12 cellular contexts compared by ENCODE assay signal in genomic region chr3:169968224-169968623, GRCh38. TPM values are rescaled to one million over a fixed set of nuclear protein-coding genes. Genes with fewer than 3 reads are reported as not detected.
DNase-seq lines count a peak whose midpoint lies in the region; TF ChIP-seq lines count a peak whose summit lies in the region.
"Had no signal": no experiment of that assay in that cellular context is flagged by ENCODE, and none has a peak within 500 bp of the region (broad histone marks: within the 10 kb centered on the region; RNA-seq: fewer than 3 reads in every experiment).

No MANE protein-coding gene starts in this region.

- intact Hi-C loops in breast epithelium (cut with DNase I; ENCODE audit: low total_unique reads) = no loop called here

- H3K36me3 ChIP-seq in breast epithelium = no peaks in the 10 kb centered on the region
- no peaks in the 10 kb centered on the region for H3K36me3 ChIP-seq in mucosa of stomach (ENCODE audit: control insufficient read depth, insufficient read depth, low read length)

- H3K4me3 ChIP-seq in AG04450 (ENCODE audit: low read depth, low read length) = peak overlapping the region; percentile 92
- H3K4me3 ChIP-seq in HL-60 (replicated peaks; ENCODE audit: insufficient read depth, low read length) = peak overlapping the region; percentile 89
- H3K4me3 ChIP-seq in breast epithelium = peak overlapping the region; percentile 79 to 96 (median 93)
- no peak overlapping the region for H3K4me3 ChIP-seq in mucosa of stomach (ENCODE audit: low read length)

- H3K27me3 ChIP-seq in AG04450 (ENCODE audit: control insufficient read depth, insufficient read depth, low read length) (peaks cover 2% of the 10 kb centered on the region), HL-60 (ENCODE audit: insufficient read depth, poor library complexity, severe bottlenecking) (no peaks in the 10 kb centered on the region), breast epithelium (no peaks in the 10 kb centered on the region), mucosa of stomach (ENCODE audit: control insufficient read depth, insufficient read depth, low read length) (no peaks in the 10 kb centered on the region)
- H3K27me3 ChIP-seq: body of pancreas, tibial artery had no signal

- TF ChIP-seq CTCF in AG04450 (IDR thresholded peaks at IDR 0.05; ENCODE audit: low read depth, low read length) = no peak
- no peak for TF ChIP-seq CTCF in HL-60 (IDR thresholded peaks at IDR 0.05; ENCODE audit: insufficient read depth, low read length)
- no peak for TF ChIP-seq CTCF in breast epithelium (IDR thresholded peaks at IDR 0.05)

- H3K4me1 ChIP-seq in breast epithelium (peaks cover 0 to 5% of the 10 kb centered on the region in 2 donors), mucosa of stomach (ENCODE audit: control insufficient read depth, insufficient read depth, low read length) (peaks cover 18% of the 10 kb centered on the region)

- POLR2A ChIA-PET in AG04450 (lab: Yijun Ruan, JAX) = interaction anchor here (1.0 to 1.1 kb wide), 2 partner anchors 12 to 388 kb away, joined by 4 to 5 read pairs; no protein-coding TSS in a partner anchor

- TF ChIP-seq POLR2A in breast epithelium (IDR thresholded peaks at IDR 0.05) = no peak

- H3K9me3 ChIP-seq in AG04450 (ENCODE audit: control insufficient read depth, insufficient read depth, low read length) (no peaks in the 10 kb centered on the region; the same call in 1 of the 2 replicates), breast epithelium (no peaks in the 10 kb centered on the region), mucosa of stomach (ENCODE audit: control insufficient read depth, low read length) (no peaks in the 10 kb centered on the region)
- H3K9me3 ChIP-seq: body of pancreas, tibial artery had no signal

- CTCF ChIA-PET in AG04450 (lab: Charles Lee) = interaction anchor here (0.6 kb wide), 1 partner anchor 135 kb away, joined by 3 read pairs; no protein-coding TSS in a partner anchor

- no peak overlapping the region for H3K27ac ChIP-seq in AG04450 (ENCODE audit: low read depth, low read length)
- peak overlapping the region; percentile 94 for H3K27ac ChIP-seq in HL-60 (replicated peaks)
- H3K27ac ChIP-seq in breast epithelium = no peak overlapping the region

- H3K9ac ChIP-seq in mucosa of stomach (ENCODE audit: low read length) = peak overlapping the region; percentile 85

- DNase-seq in AG04450 (ENCODE audit: low read depth, low spot score) = no peak
- no peak for DNase-seq in HL-60 (ENCODE audit: low read depth in 1 of 2, low spot score in 1 of 2)
- no peak for DNase-seq in breast epithelium (ENCODE audit: low spot score in 2 of 2)
- DNase-seq in stimulated activated CD4-positive, alpha-beta T cell treated with anti-CD3 and anti-CD28 coated beads, Interleukin-4, amount 100 ng/mL, for 4 hours = no peak
- no peak for DNase-seq in HPDE6-E6E7 (ENCODE audit: extremely low spot score)
- DNase-seq in activated CD4-positive, alpha-beta T cell treated with anti-CD3 and anti-CD28 coated beads for 48 hours = no peak
- DNase-seq in retina = no peak
- DNase-seq: body of pancreas, tibial artery had no signal

RNA-seq across cellular contexts. Expression of gene SEC62, which starts 1.6 kb away (rescaled TPM):
- 78.8 and 109 TPM in 2 replicates for polyA plus RNA-seq in AG04450 (2011; rRNA removed)
- polyA minus RNA-seq in AG04450 (2011; rRNA and poly(A)+ RNA removed) = 80.7 and 108 TPM in 2 replicates
- 100 to 1,000 TPM in 1 of 3 donors, 10 to 100 TPM in 2; 55.1 to 101 (median 56.1) TPM for total RNA-seq in breast epithelium

RNA-seq across cellular contexts. Expression of gene SAMD7, which starts 56.9 kb away (rescaled TPM):
- polyA plus RNA-seq in AG04450 (2011; rRNA removed) = not detected in 2 replicates
- not detected in 2 replicates for polyA minus RNA-seq in AG04450 (2011; rRNA and poly(A)+ RNA removed)
- total RNA-seq in breast epithelium = under 1 TPM in 1 of 3 donors, not detected in 2; under 0.01 TPM
- total RNA-seq: body of pancreas, G401, myocyte had no signal
